In genomic region chr16:31713071-31713944, GRCh38 we compare ENCODE assay signal across 8 cellular contexts.
A peak's percentile ranks its signal among the peaks of the same experiment; 100 is the strongest.
DNase-seq lines count a peak whose midpoint lies in the region; ATAC-seq and TF ChIP-seq lines count a peak whose summit lies in the region.

No MANE protein-coding gene starts in this region.

- H3K27ac ChIP-seq in smooth muscle cell (ENCODE audit: low read depth): peak overlapping the region; percentile 97

- peak; percentile 97 for DNase-seq in AG08395 (ENCODE audit: low spot score)
- DNase-seq in NCI-H2196 treated with DMSO at 0.1 percent for 48 hours (lab: John Stamatoyannopoulos, UW; ENCODE audit: unreplicated experiment): peak; percentile 90
- peak; percentile 95 for DNase-seq in WTC11 (ENCODE audit: low spot score)
- DNase-seq in cardiac fibroblast (ENCODE audit: low read depth in 2 of 2): peak; percentile 94
- peak; percentile 87 to 89 (median 89) for DNase-seq in immature natural killer cell
- peak; percentile 58 for DNase-seq in smooth muscle cell (lab: John Stamatoyannopoulos, UW; ENCODE audit: unreplicated experiment)

- H3K4me3 ChIP-seq in cardiac fibroblast (replicated peaks in 1 of 2; ENCODE audit: low read depth in 2 of 2, low read length in 2 of 2) (peak overlapping the region; percentile 66 to 98), smooth muscle cell (peak overlapping the region; percentile 95)

- H3K27me3 ChIP-seq in smooth muscle cell (ENCODE audit: low read depth): no peaks in the 10 kb centered on the region

- peak overlapping the region; percentile 92 for H2AFZ ChIP-seq in smooth muscle cell (ENCODE audit: low read depth)

- peak overlapping the region; percentile 95 for H3K4me2 ChIP-seq in smooth muscle cell

- H3K4me3 Mint-ChIP-seq in WTC11 (peak overlapping the region; percentile 98), immature natural killer cell (peak overlapping the region; percentile 100)

- TF ChIP-seq CTCF in WTC11 (IDR thresholded peaks at IDR 0.05) (no peak), cardiac fibroblast (IDR thresholded peaks at IDR 0.05; ENCODE audit: low read depth, low read length) (no peak), smooth muscle cell (IDR thresholded peaks at IDR 0.05; ENCODE audit: borderline replicate concordance, insufficient read depth, poor library complexity, severe bottlenecking) (no peak)

- H3K36me3 Mint-ChIP-seq in WTC11 (peaks cover 24% of the 10 kb centered on the region), immature natural killer cell (peaks cover 0 to 4% (median 0%) of the 10 kb centered on the region in 3 donors)

- no peaks in the 10 kb centered on the region for H3K9me3 Mint-ChIP-seq in WTC11
- H3K9me3 Mint-ChIP-seq in immature natural killer cell: no peaks in the 10 kb centered on the region

- H3K36me3 ChIP-seq in smooth muscle cell (ENCODE audit: low read depth): no peaks in the 10 kb centered on the region

- ATAC-seq in GM18907 (IDR thresholded peaks at IDR 0.05; ENCODE audit: unreplicated experiment): peak; percentile 96
- ATAC-seq in HG03139 (IDR thresholded peaks at IDR 0.05; ENCODE audit: unreplicated experiment): peak; percentile 90
- ATAC-seq in WTC11: peak; percentile 93

- no peaks in the 10 kb centered on the region for H3K27me3 Mint-ChIP-seq in WTC11 (ENCODE audit: low read depth)
- H3K27me3 Mint-ChIP-seq in immature natural killer cell (ENCODE audit: low read depth in 3 of 3): peaks cover 5 to 14% (median 7%) of the 10 kb centered on the region in 3 donors

- peaks cover 38% of the 10 kb centered on the region for H3K79me2 ChIP-seq in smooth muscle cell (ENCODE audit: low read depth)

- peaks cover 40% of the 10 kb centered on the region for H4K20me1 ChIP-seq in smooth muscle cell (ENCODE audit: low read depth)

- POLR2A ChIA-PET in WTC11 (lab: Charles Lee): interaction anchor here (0.6 to 2.7 kb wide), 17 partner anchors 9 to 279 kb away, joined by 3 to 22 read pairs (median 4); partner anchors contain the start of genes AHSP, ARMC5, RUSF1 and TGFB1I1

- peaks cover 13% of the 10 kb centered on the region for H3K4me1 ChIP-seq in smooth muscle cell (ENCODE audit: low read depth)

- H3K9ac ChIP-seq in smooth muscle cell (ENCODE audit: low read depth): peak overlapping the region; percentile 98

- H3K4me1 Mint-ChIP-seq in WTC11: peaks cover 32% of the 10 kb centered on the region
- peaks cover 62 to 67% of the 10 kb centered on the region in 2 donors for H3K4me1 Mint-ChIP-seq in immature natural killer cell

- no peaks in the 10 kb centered on the region for H3K9me3 ChIP-seq in smooth muscle cell (replicated peaks; ENCODE audit: low read depth)

- H3K27ac Mint-ChIP-seq in WTC11: peak overlapping the region; percentile 99
- H3K27ac Mint-ChIP-seq in immature natural killer cell: peak overlapping the region; percentile 97 to 100 (median 100)

- 1% methylated on average over 59 of the region's 59 CpGs for WGBS in smooth muscle cell (ENCODE audit: low lambda C conversion rate)

- no peaks in the 10 kb centered on the region for H3F3A ChIP-seq in smooth muscle cell (ENCODE audit: low read depth)

- CTCF ChIA-PET in WTC11 (lab: Charles Lee): interaction anchor here (0.5 to 3.7 kb wide), 15 partner anchors 12 to 270 kb away, joined by 3 to 38 read pairs (median 4); partner anchors contain the start of genes ARMC5, ZNF267 and ZNF843

TF ChIP-seq in WTC11, 78 proteins besides CTCF, POLR2A, EP300 and RAD21 (continues in another document):
- TF ChIP-seq NFYB (CRISPR knock-in tag; conservative IDR thresholded peaks at IDR 0.05; ENCODE audit: low read depth) (peak; percentile 78), ZMAT4 (CRISPR knock-in tag; IDR thresholded peaks at IDR 0.05) (no peak), TEAD4 (CRISPR knock-in tag; IDR thresholded peaks at IDR 0.05) (0 out of 2 replicates have a peak, but pooled peaks have one; percentile 12), EMX1 (CRISPR knock-in tag; IDR thresholded peaks at IDR 0.05) (peak; percentile 66; the same call in 1 of the 2 replicates), FOXP1 (CRISPR knock-in tag; IDR thresholded peaks at IDR 0.05; ENCODE audit: borderline replicate concordance) (peak; percentile 45; the same call in 1 of the 2 replicates), IRF2 (CRISPR knock-in tag; IDR thresholded peaks at IDR 0.05; ENCODE audit: borderline replicate concordance, low read depth) (no peak), ELF4 (CRISPR knock-in tag; IDR thresholded peaks at IDR 0.05; ENCODE audit: low read depth) (peak; percentile 74; the same call in 1 of the 2 replicates), GRHL2 (CRISPR knock-in tag; IDR thresholded peaks at IDR 0.05; ENCODE audit: insufficient replicate concordance, severe bottlenecking) (no peak), TCF7 (CRISPR knock-in tag; IDR thresholded peaks at IDR 0.05; ENCODE audit: low read depth) (no peak), NFATC4 (CRISPR knock-in tag; IDR thresholded peaks at IDR 0.05) (0 out of 2 replicates have a peak, but pooled peaks have one; percentile 54), ETV6 (CRISPR knock-in tag; IDR thresholded peaks at IDR 0.05) (peak; percentile 49), JUN (CRISPR knock-in tag; IDR thresholded peaks at IDR 0.05) (no peak), ARID4B (CRISPR knock-in tag; IDR thresholded peaks at IDR 0.05; ENCODE audit: borderline replicate concordance) (peak; percentile 71; the same call in 1 of the 2 replicates), RELA (CRISPR knock-in tag; IDR thresholded peaks at IDR 0.05; ENCODE audit: borderline replicate concordance) (no peak), ZNF281 (CRISPR knock-in tag; IDR thresholded peaks at IDR 0.05) (peak; percentile 48; the same call in 1 of the 2 replicates)

Comparison
In these comparisons a context has a peak if more than half of its experiments do, and no peak if none do; other contexts are left out.
1. Peak in every context shown above with its lines: DNase-seq, ATAC-seq, H3K4me3 ChIP-seq and H3K27ac ChIP-seq.